In the genomic region with DNA sequence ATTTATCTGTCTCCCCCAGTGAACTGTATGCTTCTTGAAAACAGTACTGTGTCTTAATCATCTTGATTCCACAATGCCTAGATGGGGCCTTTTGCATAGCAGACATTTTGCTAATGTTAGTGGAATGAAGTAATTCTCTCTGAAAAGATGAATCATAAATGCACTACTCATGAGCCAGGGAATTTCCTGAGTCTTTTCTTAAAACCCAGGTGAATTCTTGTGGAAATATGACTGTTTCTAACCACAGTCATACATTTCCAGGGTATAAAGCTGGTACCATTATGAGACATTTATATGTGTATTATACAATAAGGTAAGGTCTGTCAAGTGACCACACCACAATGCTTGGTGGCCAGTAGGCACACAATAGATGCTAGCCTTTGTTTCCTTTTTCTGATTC, we compare ENCODE assay signal across 9 cellular contexts. TPM values are rescaled to one million over a fixed set of nuclear protein-coding genes. Genes with fewer than 3 reads are reported as not detected.
DNase-seq lines count a peak whose midpoint lies in the region; ATAC-seq and TF ChIP-seq lines count a peak whose summit lies in the region.
"Had no signal": no experiment of that assay in that cellular context is flagged by ENCODE, and none has a peak within 500 bp of the region (broad histone marks: within the 10 kb centered on the region; RNA-seq: fewer than 3 reads in every experiment).

No MANE protein-coding gene starts in this region.

- H3K27me3 ChIP-seq in SJCRH30 (no peaks in the 10 kb centered on the region), gastroesophageal sphincter (no peaks in the 10 kb centered on the region), thoracic aorta (replicated peaks; ENCODE audit: insufficient read depth) (no peaks in the 10 kb centered on the region)

- no peaks in the 10 kb centered on the region for H3K27me3 Mint-ChIP-seq in effector memory CD8-positive, alpha-beta T cell

- H3K36me3 Mint-ChIP-seq in effector memory CD8-positive, alpha-beta T cell (ENCODE audit: insufficient read depth), result peaks cover 9% of the 10 kb centered on the region

- H3K4me1 ChIP-seq in SJCRH30 (peaks cover 22% of the 10 kb centered on the region), gastroesophageal sphincter (peaks cover 6 to 30% (median 10%) of the 10 kb centered on the region in 3 donors), thoracic aorta (ENCODE audit: control insufficient read depth in 1 of 2, low read depth in 2 of 2) (peaks cover 20 to 23% of the 10 kb centered on the region in 2 donors)

- peak; percentile 91 for DNase-seq in ACHN
- DNase-seq in GM20000 (ENCODE audit: low spot score), result peak; percentile 16
- peak in 1 of 2 experiments; percentile 18 for DNase-seq in SJCRH30
- no peak for DNase-seq in thoracic aorta (ENCODE audit: low spot score)
- no peak for DNase-seq in NCI-H82 treated with DMSO at 0.1 percent for 48 hours (lab: John Stamatoyannopoulos, UW; ENCODE audit: unreplicated experiment)
- no peak for DNase-seq in effector memory CD8-positive, alpha-beta T cell

- no peak for TF ChIP-seq POLR2A in gastroesophageal sphincter (IDR thresholded peaks at IDR 0.05)

- TF ChIP-seq EP300 in gastroesophageal sphincter (IDR thresholded peaks at IDR 0.05), result no peak

- ATAC-seq in gastroesophageal sphincter (peak; percentile 79), thoracic aorta (ENCODE audit: insufficient number of reproducible peaks, low FRiP score, low read depth) (peak; percentile 66), HG02852 (IDR thresholded peaks at IDR 0.05; ENCODE audit: unreplicated experiment) (no peak)
- no peak for ATAC-seq in effector memory CD8-positive, alpha-beta T cell (replicated peaks)

- in situ Hi-C loops in ACHN (cut with HindIII; ENCODE audit: low pct_ligation_motif_present, low pct_unique_long_range_greater_than_20kb, low sequenced_read_pairs), result no loop called here

- H3K9me3 Mint-ChIP-seq in effector memory CD8-positive, alpha-beta T cell, result no peaks in the 10 kb centered on the region

- peak overlapping the region; percentile 57 for H3K27ac ChIP-seq in SJCRH30
- H3K27ac ChIP-seq in gastroesophageal sphincter, result peak overlapping the region; percentile 67 to 82 (median 76)
- H3K27ac ChIP-seq in thoracic aorta, result peak overlapping the region; percentile 59 to 83

- H3K4me3 ChIP-seq in SJCRH30, result no peak overlapping the region
- H3K4me3 ChIP-seq in gastroesophageal sphincter, result no peak overlapping the region
- no peak overlapping the region for H3K4me3 ChIP-seq in thoracic aorta

- H3K36me3 ChIP-seq in SJCRH30 (0 out of 2 replicates have a peak, but pooled peaks cover 3% of the 10 kb centered on the region), gastroesophageal sphincter (peaks cover 0 to 16% of the 10 kb centered on the region in 2 donors), thoracic aorta (no peaks in the 10 kb centered on the region)

- H3K4me1 Mint-ChIP-seq in effector memory CD8-positive, alpha-beta T cell (ENCODE audit: low read depth in 2 of 2), result peaks cover 0 to 10% of the 10 kb centered on the region in 2 donors

- H3K9me3 ChIP-seq in SJCRH30 (replicated peaks) (no peaks in the 10 kb centered on the region), gastroesophageal sphincter (no peaks in the 10 kb centered on the region), thoracic aorta (no peaks in the 10 kb centered on the region)

- no peak overlapping the region for H3K27ac Mint-ChIP-seq in effector memory CD8-positive, alpha-beta T cell

- no peak for TF ChIP-seq CTCF in GM20000 (IDR thresholded peaks at IDR 0.05; ENCODE audit: extremely low read depth, missing control alignments)
- TF ChIP-seq CTCF in gastroesophageal sphincter (IDR thresholded peaks at IDR 0.05), result no peak
- TF ChIP-seq CTCF in thoracic aorta (IDR thresholded peaks at IDR 0.05), result no peak

- H3K4me3 Mint-ChIP-seq in effector memory CD8-positive, alpha-beta T cell, result no peak overlapping the region

RNA-seq across cellular contexts. Expression of a gene that starts 5.5 kb away (rescaled TPM):
- total RNA-seq in SJCRH30 (2014; rRNA removed; shearing (Covaris generic)), result not detected in 2 replicates
- total RNA-seq in gastroesophageal sphincter (under 1 TPM in 1 of 4 donors, not detected in 3; 0.78 TPM), thoracic aorta (not detected)
- total RNA-seq: subcutaneous adipose tissue had no signal

Comparison
In these comparisons a context has a peak if more than half of its experiments do, and no peak if none do; other contexts are left out.
1. DNase-seq: peak in ACHN (single experiment) and GM20000 (single experiment); none in thoracic aorta (single experiment), NCI-H82 treated with DMSO at 0.1 percent for 48 hours (single experiment) and effector memory CD8-positive, alpha-beta T cell (0 of 3).
2. ATAC-seq: peak in gastroesophageal sphincter (single experiment) and thoracic aorta (single experiment); none in effector memory CD8-positive, alpha-beta T cell (single experiment) and HG02852 (single experiment).
3. Peak in every context shown above with its lines, with median percentiles within 50 percentile points of each other: H3K27ac ChIP-seq.